ENCODE assay signal across 22 cellular contexts in genomic region chr10:11120711-11121110, GRCh38.
A peak's percentile ranks its signal among the peaks of the same experiment; 100 is the strongest.
DNase-seq lines count a peak whose midpoint lies in the region; ATAC-seq, FAIRE-seq and TF ChIP-seq lines count a peak whose summit lies in the region.
"Had no signal": no experiment of that assay in that cellular context is flagged by ENCODE, and none has a peak within 500 bp of the region (broad histone marks: within the 10 kb centered on the region; RNA-seq: fewer than 3 reads in every experiment).

No MANE protein-coding gene starts in this region.

- no peaks in the 10 kb centered on the region for H3K9me3 ChIP-seq in left ventricle myocardium inferior (replicated peaks)
- H3K9me3 ChIP-seq in Loucy (ENCODE audit: insufficient read depth, low read depth, low read length): no peaks in the 10 kb centered on the region
- H3K9me3 ChIP-seq in upper lobe of right lung: no peaks in the 10 kb centered on the region
- H3K9me3 ChIP-seq: MG63, SJCRH30 had no signal

- no peak for FAIRE-seq in frontal cortex (lab: Jason Lieb, UNC)
- FAIRE-seq: G401.6, RCC 7860 had no signal

- TF ChIP-seq CTCF in left ventricle myocardium inferior (IDR thresholded peaks at IDR 0.05; ENCODE audit: borderline replicate concordance): no peak
- no peak for TF ChIP-seq CTCF in Loucy (conservative IDR thresholded peaks at IDR 0.05; ENCODE audit: low read length)
- no peak for TF ChIP-seq CTCF in brain (conservative IDR thresholded peaks at IDR 0.05)
- no peak for TF ChIP-seq CTCF in upper lobe of right lung (IDR thresholded peaks at IDR 0.05)

- peak overlapping the region in 4 of 5 experiments; percentile 46 to 85 (median 72) for H3K27ac Mint-ChIP-seq in brain

- no peaks in the 10 kb centered on the region for H3K27me3 ChIP-seq in left ventricle myocardium inferior (ENCODE audit: low read depth)
- H3K27me3 ChIP-seq in Loucy (ENCODE audit: insufficient read depth, low read length, poor library complexity, severe bottlenecking): no peaks in the 10 kb centered on the region
- H3K27me3 ChIP-seq in upper lobe of right lung: no peaks in the 10 kb centered on the region
- H3K27me3 ChIP-seq: MG63, SJCRH30 had no signal

- H3K9me2 ChIP-seq in Loucy (replicated peaks; ENCODE audit: low read depth, low read length): no peaks in the 10 kb centered on the region

- ATAC-seq in upper lobe of right lung (peak; percentile 51), GM21423 (IDR thresholded peaks at IDR 0.05; ENCODE audit: unreplicated experiment) (no peak)
- ATAC-seq: HCT116, SK-N-SH treated with all-trans-retinoic acid at 6 μM for 48 hours had no signal

- peak overlapping the region in 2 of 5 experiments; percentile 23 to 35 for H3K4me3 Mint-ChIP-seq in brain

- no peaks in the 10 kb centered on the region for H3K79me2 ChIP-seq in Loucy (ENCODE audit: insufficient read depth, low read length)

- H3K9me3 Mint-ChIP-seq in brain: peaks cover 0 to 6% (median 0%) of the 10 kb centered on the region in 5 experiments

- H3F3A ChIP-seq in Loucy (ENCODE audit: low read depth): no peaks in the 10 kb centered on the region

- DNase-seq in left ventricle myocardium inferior (no peak), cardiac septum (ENCODE audit: low spot score) (no peak), upper lobe of right lung (no peak), frontal cortex (ENCODE audit: low spot score in 2 of 2) (no peak), NCI-H446 (lab: John Stamatoyannopoulos, UW) (no peak)
- DNase-seq: Calu3, KBM-7, MG63, NCI-H146, NCI-H2029 treated with DMSO at 0.1 percent for 48 hours, NCI-H2171, NCI-H226, NCI-H510A treated with DMSO at 0.1 percent for 48 hours, NCI-H774, SJCRH30 had no signal

- H3K4me1 Mint-ChIP-seq in brain: peaks cover 80% of the 10 kb centered on the region

- H3K36me3 ChIP-seq in left ventricle myocardium inferior: no peaks in the 10 kb centered on the region
- H3K36me3 ChIP-seq in Loucy (ENCODE audit: insufficient read depth, low read length): no peaks in the 10 kb centered on the region
- H3K36me3 ChIP-seq in upper lobe of right lung: no peaks in the 10 kb centered on the region
- H3K36me3 ChIP-seq: MG63, SJCRH30 had no signal

- intact Hi-C loops in left ventricle myocardium inferior (cut with micrococcal nuclease): no loop called here
- intact Hi-C loops in cardiac septum (cut with DNase I): no loop called here
- intact Hi-C loops in upper lobe of right lung (cut with DNase I): no loop called here

- H2AFZ ChIP-seq in Loucy (ENCODE audit: low read length): peak overlapping the region; percentile 43; the same call in 1 of the 2 replicates

- no peak overlapping the region for H3K4me2 ChIP-seq in Loucy (ENCODE audit: low read depth, low read length, poor library complexity, severe bottlenecking)

- no peaks in the 10 kb centered on the region for H3K27me3 Mint-ChIP-seq in brain

- H4K20me1 ChIP-seq in Loucy (ENCODE audit: insufficient read depth, low read length, poor library complexity, severe bottlenecking): no peaks in the 10 kb centered on the region

- H3K9ac ChIP-seq in Loucy (ENCODE audit: low read depth, low read length, poor library complexity, severe bottlenecking): no peak overlapping the region

- H3K4me1 ChIP-seq in left ventricle myocardium inferior (peaks cover 67% of the 10 kb centered on the region), Loucy (ENCODE audit: insufficient read depth, low read length, poor library complexity, severe bottlenecking) (peaks cover 27% of the 10 kb centered on the region), upper lobe of right lung (no peaks in the 10 kb centered on the region)
- H3K4me1 ChIP-seq: SJCRH30 had no signal

- H3K27ac ChIP-seq in left ventricle myocardium inferior (replicated peaks): peak overlapping the region; percentile 24
- no peak overlapping the region for H3K27ac ChIP-seq in upper lobe of right lung
- H3K27ac ChIP-seq: SJCRH30 had no signal

- H3K4me3 ChIP-seq in left ventricle myocardium inferior: no peak overlapping the region
- H3K4me3 ChIP-seq in Loucy (ENCODE audit: low read length, poor library complexity, severe bottlenecking): no peak overlapping the region
- H3K4me3 ChIP-seq in upper lobe of right lung: no peak overlapping the region
- H3K4me3 ChIP-seq: MG63, SJCRH30 had no signal

- H3K36me3 Mint-ChIP-seq in brain: peaks cover 26% of the 10 kb centered on the region
